9 cellular contexts compared by ENCODE assay signal in the genomic region with DNA sequence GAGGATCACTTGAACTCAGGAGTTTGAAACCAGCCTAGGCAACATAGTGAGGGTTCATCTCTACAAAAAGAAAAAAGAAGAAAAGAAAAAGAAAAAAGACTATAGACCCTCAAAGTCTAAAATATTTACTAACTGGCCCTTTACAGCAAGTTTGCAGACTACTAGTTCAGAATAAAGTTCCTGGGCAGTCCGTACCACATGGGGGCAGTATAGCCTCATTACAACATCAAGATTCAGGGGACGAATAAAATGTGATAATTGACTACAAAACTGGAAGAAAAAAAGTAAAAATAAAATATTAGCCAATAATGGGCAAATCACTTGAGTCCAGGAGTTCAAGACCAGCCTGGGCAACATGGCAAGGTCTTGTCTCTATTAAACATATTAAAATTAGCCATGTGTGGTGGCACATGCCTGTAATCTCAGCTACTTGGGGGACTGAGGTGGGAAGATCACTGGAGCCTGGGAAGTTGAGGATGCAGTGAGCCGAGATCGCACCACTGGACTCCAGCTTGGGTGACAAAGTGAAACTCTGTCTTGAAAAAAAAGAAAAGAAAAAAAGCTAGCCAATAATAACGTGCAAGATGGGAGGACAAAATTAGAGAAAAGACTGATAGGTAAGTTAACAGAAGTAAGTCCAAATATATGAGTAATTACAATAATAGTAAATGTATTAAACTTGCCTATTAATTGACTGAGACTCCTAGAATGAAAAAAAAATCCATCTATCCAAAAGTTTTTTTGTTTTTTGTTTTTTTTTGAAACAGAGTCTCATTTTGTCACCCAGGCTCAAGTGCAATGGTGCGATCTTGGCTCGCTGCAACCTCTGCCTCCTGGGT.
DNase-seq lines count a peak whose midpoint lies in the region; ATAC-seq, FAIRE-seq and TF ChIP-seq lines count a peak whose summit lies in the region.
"Had no signal": no experiment of that assay in that cellular context is flagged by ENCODE, and none has a peak within 500 bp of the region (broad histone marks: within the 10 kb centered on the region; RNA-seq: fewer than 3 reads in every experiment).

No MANE protein-coding gene starts in this region.

- H3K9me2 ChIP-seq in OCI-LY7 (ENCODE audit: insufficient read depth, low read length): no peaks in the 10 kb centered on the region

- peaks cover 12% of the 10 kb centered on the region for H3K4me1 ChIP-seq in OCI-LY7 (ENCODE audit: insufficient read depth, low read length, poor library complexity, severe bottlenecking)
- H3K4me1 ChIP-seq in stomach: no peaks in the 10 kb centered on the region

- H3K36me3 ChIP-seq in OCI-LY7 (ENCODE audit: insufficient read depth, low read length) (no peaks in the 10 kb centered on the region), stomach (no peaks in the 10 kb centered on the region)

- H3K4me2 ChIP-seq in OCI-LY7 (ENCODE audit: low read length): no peak overlapping the region

- H3K27me3 Mint-ChIP-seq in activated naive CD4-positive, alpha-beta T cell treated with anti-CD3 and anti-CD28 coated beads for 36 hours (ENCODE audit: low read depth): no peaks in the 10 kb centered on the region

- DNase-seq in AML-193 (lab: John Stamatoyannopoulos, UW) (peak; percentile 34 to 56), HCEC 1CT (peak; percentile 41), OCI-LY7 (ENCODE audit: low spot score) (peak; percentile 85), left kidney (ENCODE audit: low read depth, low spot score) (peak; percentile 32), stomach (peak; percentile 50), GM12891 (ENCODE audit: insufficient read length, low spot score) (no peak)
- DNase-seq in activated naive CD4-positive, alpha-beta T cell treated with anti-CD3 and anti-CD28 coated beads for 36 hours: peak; percentile 79

- peaks cover 3% of the 10 kb centered on the region for H3K9me3 Mint-ChIP-seq in activated naive CD4-positive, alpha-beta T cell treated with anti-CD3 and anti-CD28 coated beads for 36 hours

- no peak for FAIRE-seq in GM12891 (lab: Jason Lieb, UNC)
- FAIRE-seq: islet of Langerhans had no signal

- H3K27ac ChIP-seq in OCI-LY7 (ENCODE audit: low read depth, low read length, poor library complexity, severe bottlenecking) (no peak overlapping the region), stomach (no peak overlapping the region)

- H3K27ac Mint-ChIP-seq in activated naive CD4-positive, alpha-beta T cell treated with anti-CD3 and anti-CD28 coated beads for 36 hours: no peak overlapping the region

- BruUV-seq in OCI-LY7 (replicated peaks; lab: Mats Ljungman, UMichigan): no TSS peak

- no peak for ATAC-seq in HG03139 (IDR thresholded peaks at IDR 0.05; ENCODE audit: unreplicated experiment)

- H3K4me3 ChIP-seq in OCI-LY7 (ENCODE audit: low read depth, low read length, poor library complexity, severe bottlenecking) (no peak overlapping the region), stomach (no peak overlapping the region)

- TF ChIP-seq EP300 in stomach (IDR thresholded peaks at IDR 0.05): no peak

- TF ChIP-seq POLR2A in stomach (IDR thresholded peaks at IDR 0.05): no peak
- no peak for TF ChIP-seq POLR2A in GM12891 (IDR thresholded peaks at IDR 0.05; ENCODE audit: low read depth, low read length)

- H3K27me3 ChIP-seq in stomach: peaks cover 0 to 49% (median 4%) of the 10 kb centered on the region in 3 donors

- no peaks in the 10 kb centered on the region for H3K79me2 ChIP-seq in OCI-LY7 (ENCODE audit: insufficient read depth, low read depth, low read length)

- POLR2A ChIA-PET in OCI-LY7 (lab: Charles Lee): no interaction called here

- no peaks in the 10 kb centered on the region for H3K4me1 Mint-ChIP-seq in activated naive CD4-positive, alpha-beta T cell treated with anti-CD3 and anti-CD28 coated beads for 36 hours (ENCODE audit: low read depth)

- H3K9me3 ChIP-seq in OCI-LY7 (ENCODE audit: low read length) (peaks cover 19% of the 10 kb centered on the region), stomach (peaks cover 0 to 27% (median 17%) of the 10 kb centered on the region in 4 donors)

- 58 to 68% (median 64%) methylated on average over 7 of the region's 7 CpGs for WGBS in stomach, 5 donors

- no peaks in the 10 kb centered on the region for H3K36me3 Mint-ChIP-seq in activated naive CD4-positive, alpha-beta T cell treated with anti-CD3 and anti-CD28 coated beads for 36 hours (ENCODE audit: low read depth)

- H3K4me3 Mint-ChIP-seq in activated naive CD4-positive, alpha-beta T cell treated with anti-CD3 and anti-CD28 coated beads for 36 hours: no peak overlapping the region

- no peaks in the 10 kb centered on the region for H4K20me1 ChIP-seq in OCI-LY7 (ENCODE audit: insufficient read depth, low read length)

- CTCF ChIA-PET in OCI-LY7 (lab: Charles Lee; ENCODE audit: unreplicated experiment): no interaction called here
- CTCF ChIA-PET in activated naive CD4-positive, alpha-beta T cell treated with anti-CD3 and anti-CD28 coated beads for 36 hours (lab: Charles Lee): interaction anchor here (0.7 to 1.5 kb wide), 4 partner anchors 11 to 46 kb away, joined by 4 to 10 read pairs (median 4); no protein-coding TSS in a partner anchor

- intact Hi-C loops in OCI-LY7 (cut with micrococcal nuclease; ENCODE audit: unreplicated experiment): loop anchor here (1.0 to 5.0 kb wide), 6 partner anchors 45 to 236 kb away; a partner anchor contains a TSS
- intact Hi-C loops in activated naive CD4-positive, alpha-beta T cell treated with anti-CD3 and anti-CD28 coated beads for 36 hours (cut with micrococcal nuclease): loop anchor here (1.0 kb wide), 2 partner anchors 45 to 236 kb away; no protein-coding TSS in a partner anchor
- intact Hi-C loops in stomach (cut with DNase I; ENCODE audit: low total_unique reads): no loop called here

- TF ChIP-seq CTCF in OCI-LY7 (conservative IDR thresholded peaks at IDR 0.05; ENCODE audit: low read length): peak; percentile 100
- peak in 4 of 7 experiments; percentile 31 to 47 (median 41) for TF ChIP-seq CTCF in stomach (IDR thresholded peaks at IDR 0.05)

- H2AFZ ChIP-seq in OCI-LY7 (ENCODE audit: low read length): no peak overlapping the region

TF ChIP-seq in GM12891, 5 proteins besides CTCF, POLR2A, EP300 and RAD21:
- TF ChIP-seq TAF1 (IDR thresholded peaks at IDR 0.05; ENCODE audit: low read depth, low read length) (no peak), POU2F2 (IDR thresholded peaks at IDR 0.05; ENCODE audit: low read depth, low read length) (no peak), POLR2AphosphoS5 (IDR thresholded peaks at IDR 0.05; ENCODE audit: low read depth, low read length) (no peak), SPI1 (IDR thresholded peaks at IDR 0.05; ENCODE audit: low read depth, low read length) (no peak), PAX5 (IDR thresholded peaks at IDR 0.05; ENCODE audit: insufficient read depth, low read length, severe bottlenecking) (no peak)
